8 cellular contexts compared by ENCODE assay signal in genomic region chr11:9250139-9250582, GRCh38. TPM values are rescaled to one million over a fixed set of nuclear protein-coding genes. Genes with fewer than 3 reads are reported as not detected.
DNase-seq lines count a peak whose midpoint lies in the region; ATAC-seq and TF ChIP-seq lines count a peak whose summit lies in the region.

No MANE protein-coding gene starts in this region.

- CTCF ChIA-PET in Panc1 (lab: Charles Lee) = no interaction called here

- H3K9me3 Mint-ChIP-seq in HFFc6 = no peaks in the 10 kb centered on the region
- no peaks in the 10 kb centered on the region for H3K9me3 Mint-ChIP-seq in endodermal cell

- ATAC-seq in GM18867 (IDR thresholded peaks at IDR 0.05; ENCODE audit: unreplicated experiment) (peak; percentile 66), Panc1 (no peak)

- DNase-seq in HFFc6 (no peak), Panc1 (ENCODE audit: low read depth, low spot score) (no peak), endodermal cell (no peak), mucosa of gallbladder (ENCODE audit: low spot score) (no peak), EL (no peak), GM19240 (ENCODE audit: insufficient read length, low spot score) (no peak), SHP77 treated with DMSO at 0.1 percent for 48 hours (lab: John Stamatoyannopoulos, UW) (no peak)

- H3K4me1 ChIP-seq in Panc1 (ENCODE audit: control insufficient read depth, insufficient read depth, low read length) (peaks cover 14% of the 10 kb centered on the region), endodermal cell (ENCODE audit: control insufficient read depth, insufficient read depth, low read length) (no peaks in the 10 kb centered on the region)

- 79 to 81% methylated on average over 2 of the region's 2 CpGs for WGBS in endodermal cell (ENCODE audit: insufficient coverage in 1 of 2, insufficient read length in 1 of 2), 2 experiments

- TSS peak; percentile 47 for BruUV-seq in Panc1 (replicated peaks; lab: Mats Ljungman, UMichigan)

- H3K36me3 Mint-ChIP-seq in HFFc6 (ENCODE audit: low read depth) (peaks cover 5% of the 10 kb centered on the region; the same call in 1 of the 2 replicates), endodermal cell (ENCODE audit: low read depth) (peaks cover 22% of the 10 kb centered on the region)

- TF ChIP-seq CTCF in HFFc6 (IDR thresholded peaks at IDR 0.05) = no peak
- no peak for TF ChIP-seq CTCF in Panc1 (IDR thresholded peaks at IDR 0.05)
- no peak for TF ChIP-seq CTCF in endodermal cell (conservative IDR thresholded peaks at IDR 0.05)

- H3K4me1 Mint-ChIP-seq in HFFc6 (ENCODE audit: low read depth) (peaks cover 31% of the 10 kb centered on the region), endodermal cell (peaks cover 26% of the 10 kb centered on the region)

- intact Hi-C loops in Panc1 (cut with micrococcal nuclease; ENCODE audit: unreplicated experiment) = no loop called here

- H3K4me3 Mint-ChIP-seq in HFFc6 (no peak overlapping the region), endodermal cell (peak overlapping the region; percentile 5)

- H3K27me3 Mint-ChIP-seq in HFFc6 (ENCODE audit: insufficient read depth) (peaks cover 2% of the 10 kb centered on the region), endodermal cell (ENCODE audit: insufficient read depth) (no peaks in the 10 kb centered on the region)

- POLR2A ChIA-PET in Panc1 (lab: Charles Lee) = interaction anchor here (0.6 kb wide), 1 partner anchor 115 kb away, joined by 3 read pairs; no protein-coding TSS in a partner anchor

- peak overlapping the region; percentile 19; the same call in 1 of the 2 replicates for H3K27ac Mint-ChIP-seq in HFFc6
- peak overlapping the region; percentile 85 for H3K27ac Mint-ChIP-seq in endodermal cell

- in situ Hi-C loops in Panc1 (cut with HindIII; ENCODE audit: low pct_unique_long_range_greater_than_20kb, low sequenced_read_pairs) = no loop called here

- H3K9ac ChIP-seq in endodermal cell (ENCODE audit: extremely low read depth, low read length, poor library complexity, severe bottlenecking) = no peak overlapping the region

- H3K4me3 ChIP-seq in Panc1 (ENCODE audit: low read depth in 2 of 2, low read length in 2 of 2) (no peak overlapping the region), endodermal cell (ENCODE audit: low read length) (no peak overlapping the region)

- H3K9me3 ChIP-seq in Panc1 (ENCODE audit: control insufficient read depth, insufficient read depth, low read depth, low read length) (no peaks in the 10 kb centered on the region), endodermal cell (ENCODE audit: control insufficient read depth, low read length) (no peaks in the 10 kb centered on the region)

- H3K27me3 ChIP-seq in Panc1 (ENCODE audit: control insufficient read depth, insufficient read depth, low read length) (no peaks in the 10 kb centered on the region), endodermal cell (ENCODE audit: control insufficient read depth, insufficient read depth, low read length, poor library complexity, severe bottlenecking) (no peaks in the 10 kb centered on the region)

- H3K36me3 ChIP-seq in Panc1 (ENCODE audit: control insufficient read depth, insufficient read depth, low read length) = no peaks in the 10 kb centered on the region
- H3K36me3 ChIP-seq in endodermal cell (ENCODE audit: control insufficient read depth, insufficient read depth, low read length) = peaks cover 6% of the 10 kb centered on the region

- H3K27ac ChIP-seq in Panc1 (ENCODE audit: low read length) (no peak overlapping the region), endodermal cell (ENCODE audit: low read depth, low read length) (no peak overlapping the region)

RNA-seq across cellular contexts. Expression of gene DENND5A, which starts 15.0 kb away (rescaled TPM):
- 100 to 1,000 TPM in 1 of 6 experiments, 10 to 100 TPM in 5; 82.0 to 106 (median 92.8) TPM for total RNA-seq in HFFc6 (2021; fragmentation: NEBNext Ultra II Directional; extraction: Animal tissue kit (Norgen Biotek cat#: 25700))
- total RNA-seq in Panc1 (2021; ENCODE audit: unreplicated experiment) = 136 TPM
- 117 TPM for polyA plus RNA-seq in Panc1 (2012; ENCODE audit: insufficient read length)
- 100 to 1,000 TPM; 119 to 171 TPM for total RNA-seq in endodermal cell
- polyA plus RNA-seq in endodermal cell (2013, experiment 1 of 2) = 97.0 TPM
- polyA plus RNA-seq in endodermal cell (2013, experiment 2 of 2) = 94.8 TPM
- 54.0 TPM for total RNA-seq in mucosa of gallbladder
